8 cellular contexts compared by ENCODE assay signal in the genomic region with DNA sequence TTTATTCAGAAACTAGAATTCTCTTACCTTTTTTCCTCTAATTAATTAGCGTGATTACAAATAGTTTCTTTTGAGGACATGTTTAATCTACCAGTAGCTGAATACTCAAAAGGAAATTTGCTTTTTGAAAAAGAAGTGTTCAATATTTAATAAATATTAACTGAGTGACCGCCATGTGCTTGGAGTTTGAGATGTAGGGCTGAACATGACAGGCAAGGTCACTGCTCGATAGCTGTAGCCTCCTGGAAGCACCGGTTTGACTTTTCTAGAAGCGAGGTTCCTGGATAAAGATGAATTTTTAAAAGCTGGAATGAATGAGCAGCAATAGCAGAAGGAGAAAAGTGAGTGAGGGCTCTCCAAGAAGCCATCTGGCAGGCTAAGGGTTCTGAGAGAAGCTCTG.
A peak's percentile ranks its signal among the peaks of the same experiment; 100 is the strongest.
DNase-seq lines count a peak whose midpoint lies in the region; ATAC-seq, FAIRE-seq and TF ChIP-seq lines count a peak whose summit lies in the region.
"Not testable (repeated sequence)": the region's sequence is repeated elsewhere in the genome, so short reads cannot be mapped to it uniquely, and the experiment has no call there.

No MANE protein-coding gene starts in this region.

- FAIRE-seq in pancreas (lab: Jason Lieb, UNC), result not testable (repeated sequence)

- POLR2A ChIA-PET in AG04450 (lab: Yijun Ruan, JAX), result not testable (repeated sequence)
- POLR2A ChIA-PET in MCF 10A (lab: Yijun Ruan, JAX), result interaction anchor here (0.7 to 2.4 kb wide), 10 partner anchors 20 to 707 kb away, joined by 3 to 19 read pairs (median 4); partner anchors contain the start of gene PRSS12

- not testable (repeated sequence) for H3K27me3 ChIP-seq in AG04450 (ENCODE audit: control insufficient read depth, insufficient read depth, low read length); RWPE2 (ENCODE audit: insufficient read depth, poor library complexity, severe bottlenecking); WERI-Rb-1 (ENCODE audit: insufficient read depth, low read depth, severe bottlenecking); foreskin keratinocyte; pancreas

- H3K27ac Mint-ChIP-seq in HFFc6, result peak overlapping the region; percentile 63
- H3K27ac Mint-ChIP-seq in MCF 10A (ENCODE audit: low read depth, unreplicated experiment), result peak overlapping the region; percentile 89
- H3K27ac Mint-ChIP-seq in mesothelial cell of epicardium, result peak overlapping the region; percentile 84

- H3K9me3 ChIP-seq in AG04450 (ENCODE audit: control insufficient read depth, insufficient read depth, low read length); RWPE2 (ENCODE audit: severe bottlenecking); WERI-Rb-1 (ENCODE audit: severe bottlenecking); pancreas: not testable (repeated sequence)

- BruUV-seq in MCF 10A (replicated peaks; lab: Mats Ljungman, UMichigan), result TSS peak; percentile 95

- CTCF ChIA-PET in AG04450 (lab: Charles Lee), result interaction anchor here (3.2 kb wide), 1 partner anchor 65 kb away, joined by 13 read pairs; the partner anchor contains the start of gene PRSS12
- CTCF ChIA-PET in MCF 10A (lab: Yijun Ruan, JAX), result interaction anchor here (1.0 to 1.6 kb wide), 3 partner anchors 20 to 67 kb away, joined by 3 to 7 read pairs (median 5); partner anchors contain the start of gene PRSS12

- H3K36me3 Mint-ChIP-seq in HFFc6 (ENCODE audit: low read depth); MCF 10A (ENCODE audit: insufficient read depth, unreplicated experiment); mesothelial cell of epicardium: not testable (repeated sequence)

- H3K4me3 ChIP-seq in AG04450 (ENCODE audit: low read depth, low read length); RWPE2 (ENCODE audit: severe bottlenecking); WERI-Rb-1 (ENCODE audit: low read depth, low read length); pancreas: not testable (repeated sequence)

- H3K4me3 Mint-ChIP-seq in HFFc6; MCF 10A (ENCODE audit: unreplicated experiment); mesothelial cell of epicardium: not testable (repeated sequence)

- WGBS in pancreas, 2 donors, result 16 to 17% methylated on average over 5 of the region's 5 CpGs

- H3K36me3 ChIP-seq in RWPE2 (ENCODE audit: low read depth); WERI-Rb-1; pancreas: not testable (repeated sequence)

- not testable (repeated sequence) for DNase-seq in AG04450 (ENCODE audit: low read depth, low spot score); HFFc6; RWPE2 (ENCODE audit: low spot score); WERI-Rb-1; MCF 10A (ENCODE audit: unreplicated experiment); foreskin keratinocyte; mesothelial cell of epicardium (ENCODE audit: low spot score in 2 of 2, unreplicated experiment in 2 of 2); pancreas

- intact Hi-C loops in MCF 10A (cut with micrococcal nuclease), result loop anchor here (2.0 kb wide), 1 partner anchor 137 kb away; no protein-coding TSS in a partner anchor
- intact Hi-C loops in pancreas (cut with DNase I), result not testable (repeated sequence)

- not testable (repeated sequence) for TF ChIP-seq CTCF in AG04450 (IDR thresholded peaks at IDR 0.05; ENCODE audit: low read depth, low read length); HFFc6 (IDR thresholded peaks at IDR 0.05); RWPE2 (IDR thresholded peaks at IDR 0.05; ENCODE audit: poor library complexity, severe bottlenecking); WERI-Rb-1 (IDR thresholded peaks at IDR 0.05; ENCODE audit: low read depth, low read length); MCF 10A (IDR thresholded peaks at IDR 0.05; ENCODE audit: unreplicated experiment); foreskin keratinocyte (conservative IDR thresholded peaks at IDR 0.05); mesothelial cell of epicardium (IDR thresholded peaks at IDR 0.05; ENCODE audit: unreplicated experiment); pancreas (IDR thresholded peaks at IDR 0.05)

- H3K4me1 ChIP-seq in RWPE2 (ENCODE audit: insufficient read depth, poor library complexity, severe bottlenecking) (peaks cover 14% of the 10 kb centered on the region), foreskin keratinocyte (peaks cover 17% of the 10 kb centered on the region)
- H3K4me1 ChIP-seq in pancreas, result not testable (repeated sequence)

- H3K9me3 Mint-ChIP-seq in HFFc6; MCF 10A (ENCODE audit: unreplicated experiment); mesothelial cell of epicardium: not testable (repeated sequence)

- H3K27ac ChIP-seq in AG04450 (ENCODE audit: low read depth, low read length), result peak overlapping the region; percentile 39
- H3K27ac ChIP-seq in RWPE2 (ENCODE audit: poor library complexity, severe bottlenecking), result peak overlapping the region; percentile 41
- peak overlapping the region; percentile 71 for H3K27ac ChIP-seq in WERI-Rb-1
- peak overlapping the region; percentile 3 for H3K27ac ChIP-seq in foreskin keratinocyte
- H3K27ac ChIP-seq in pancreas, result not testable (repeated sequence)

- not testable (repeated sequence) for ATAC-seq in RWPE2 (ENCODE audit: low read depth); foreskin keratinocyte
- ATAC-seq in pancreas, result peak in 3 of 4 donors; percentile 44 to 80 (median 77)

- H3K4me1 Mint-ChIP-seq in HFFc6 (ENCODE audit: low read depth), result peaks cover 31% of the 10 kb centered on the region
- peaks cover 10% of the 10 kb centered on the region for H3K4me1 Mint-ChIP-seq in MCF 10A (ENCODE audit: insufficient read depth, unreplicated experiment)
- not testable (repeated sequence) for H3K4me1 Mint-ChIP-seq in mesothelial cell of epicardium

- H3K27me3 Mint-ChIP-seq in HFFc6 (ENCODE audit: insufficient read depth); MCF 10A (ENCODE audit: insufficient read depth, unreplicated experiment); mesothelial cell of epicardium (ENCODE audit: low read depth): not testable (repeated sequence)
